8 cellular contexts compared by ENCODE assay signal in genomic region chr1:103461171-103462105, GRCh38.
DNase-seq lines count a peak whose midpoint lies in the region; ATAC-seq and TF ChIP-seq lines count a peak whose summit lies in the region.

No MANE protein-coding gene starts in this region.

- H3K9me3 Mint-ChIP-seq in MCF 10A (ENCODE audit: unreplicated experiment) = no peaks in the 10 kb centered on the region

- peak; percentile 69 for ATAC-seq in HG03378 (IDR thresholded peaks at IDR 0.05; ENCODE audit: unreplicated experiment)
- no peak for ATAC-seq in gastrocnemius medialis

- WGBS in stomach, 5 donors = 86 to 96% (median 91%) methylated on average over 1 of the region's 1 CpG

- H3K4me1 ChIP-seq in breast epithelium (no peaks in the 10 kb centered on the region), stomach (peaks cover 0 to 5% (median 2%) of the 10 kb centered on the region in 4 donors), gastrocnemius medialis (no peaks in the 10 kb centered on the region)

- no peaks in the 10 kb centered on the region for H3K36me3 ChIP-seq in breast epithelium
- no peaks in the 10 kb centered on the region for H3K36me3 ChIP-seq in stomach
- no peaks in the 10 kb centered on the region for H3K36me3 ChIP-seq in gastrocnemius medialis

- in situ Hi-C loops in gastrocnemius medialis (cut with MboI; ENCODE audit: low sequenced_read_pairs in 4 of 4) = loop anchor here in 1 of 4 donors (25.0 kb wide), 1 partner anchor 349 kb away; the partner anchor contains the start of gene COL11A1

- BruUV-seq in MCF 10A (replicated peaks; lab: Mats Ljungman, UMichigan) = no TSS peak

- intact Hi-C loops in MCF 10A (cut with micrococcal nuclease) = loop anchor here (1.0 to 10.0 kb wide), 3 partner anchors 355 to 1937 kb away; no protein-coding TSS in a partner anchor
- intact Hi-C loops in breast epithelium (cut with DNase I; ENCODE audit: low total_unique reads) = no loop called here
- intact Hi-C loops in stomach (cut with DNase I; ENCODE audit: low total_unique reads) = no loop called here
- intact Hi-C loops in gastrocnemius medialis (cut with DNase I; ENCODE audit: low total_unique reads) = loop anchor here (5.0 kb wide), 1 partner anchor 354 kb away; the partner anchor contains the start of gene COL11A1

- H3K27ac Mint-ChIP-seq in MCF 10A (ENCODE audit: low read depth, unreplicated experiment) = no peak overlapping the region

- no peaks in the 10 kb centered on the region for H3K36me3 Mint-ChIP-seq in MCF 10A (ENCODE audit: insufficient read depth, unreplicated experiment)

- peaks cover 13% of the 10 kb centered on the region for H3K27me3 Mint-ChIP-seq in MCF 10A (ENCODE audit: insufficient read depth, unreplicated experiment)

- CTCF ChIA-PET in MCF 10A (lab: Yijun Ruan, JAX) = interaction anchor here (0.6 to 2.0 kb wide), 19 partner anchors 9 to 1535 kb away, joined by 3 to 21 read pairs (median 4); partner anchors contain the start of gene COL11A1

- POLR2A ChIA-PET in MCF 10A (lab: Yijun Ruan, JAX) = interaction anchor here (1.0 to 1.2 kb wide), 2 partner anchors 15 to 355 kb away, joined by 3 to 4 read pairs; no protein-coding TSS in a partner anchor

- H3K4me3 Mint-ChIP-seq in MCF 10A (ENCODE audit: unreplicated experiment) = no peak overlapping the region

- H3K9me3 ChIP-seq in breast epithelium (no peaks in the 10 kb centered on the region), stomach (no peaks in the 10 kb centered on the region), gastrocnemius medialis (no peaks in the 10 kb centered on the region)

- no peaks in the 10 kb centered on the region for H3K4me1 Mint-ChIP-seq in MCF 10A (ENCODE audit: insufficient read depth, unreplicated experiment)

- H3K4me3 ChIP-seq in breast epithelium (no peak overlapping the region), stomach (no peak overlapping the region), gastrocnemius medialis (no peak overlapping the region)

- peak; percentile 59 for TF ChIP-seq CTCF in MCF 10A (IDR thresholded peaks at IDR 0.05; ENCODE audit: unreplicated experiment)
- peak in 1 of 3 donors; percentile 33 for TF ChIP-seq CTCF in breast epithelium (IDR thresholded peaks at IDR 0.05)
- peak in 2 of 7 experiments; percentile 22 to 26 for TF ChIP-seq CTCF in stomach (IDR thresholded peaks at IDR 0.05)
- TF ChIP-seq CTCF in gastrocnemius medialis (IDR thresholded peaks at IDR 0.05 in 4 of 5, conservative IDR thresholded peaks at IDR 0.05 in 1 of 5) = peak in 2 of 5 experiments; percentile 12 to 44

- DNase-seq in MCF 10A (ENCODE audit: unreplicated experiment) (peak; percentile 26), breast epithelium (ENCODE audit: low spot score in 2 of 2) (no peak), SKM-1 (lab: John Stamatoyannopoulos, UW; ENCODE audit: unreplicated experiment) (peak; percentile 63), iris pigment epithelial cell (ENCODE audit: low read depth) (peak; percentile 20), NCI-H2081 treated with DMSO at 0.1 percent for 48 hours (lab: John Stamatoyannopoulos, UW) (no peak), stomach (no peak), gastrocnemius medialis (no peak)

- TF ChIP-seq POLR2A in breast epithelium (IDR thresholded peaks at IDR 0.05) (no peak), stomach (IDR thresholded peaks at IDR 0.05) (no peak), gastrocnemius medialis (IDR thresholded peaks at IDR 0.05) (no peak)

- no peak overlapping the region for H3K27ac ChIP-seq in breast epithelium
- no peak overlapping the region for H3K27ac ChIP-seq in stomach
- no peak overlapping the region for H3K27ac ChIP-seq in gastrocnemius medialis

- H3K27me3 ChIP-seq in breast epithelium = no peaks in the 10 kb centered on the region
- no peaks in the 10 kb centered on the region for H3K27me3 ChIP-seq in stomach
- H3K27me3 ChIP-seq in gastrocnemius medialis = no peaks in the 10 kb centered on the region

- no peak for TF ChIP-seq EP300 in stomach (IDR thresholded peaks at IDR 0.05)

Comparison
In these comparisons a context has a peak if more than half of its experiments do, and no peak if none do; other contexts are left out.
1. DNase-seq: peak in MCF 10A (single experiment), SKM-1 (single experiment) and iris pigment epithelial cell (single experiment); none in breast epithelium (0 of 2), NCI-H2081 treated with DMSO at 0.1 percent for 48 hours (single experiment), stomach (single experiment) and gastrocnemius medialis (0 of 2).
2. intact Hi-C loops: an anchor here in MCF 10A (1.0 to 10.0 kb wide) and gastrocnemius medialis (5.0 kb wide); none called in breast epithelium and stomach.